ENCODE assay signal across 14 cellular contexts in genomic region chr17:27541326-27542023, GRCh38.
DNase-seq lines count a peak whose midpoint lies in the region; ATAC-seq and TF ChIP-seq lines count a peak whose summit lies in the region.
"Had no signal": no experiment of that assay in that cellular context is flagged by ENCODE, and none has a peak within 500 bp of the region (broad histone marks: within the 10 kb centered on the region; RNA-seq: fewer than 3 reads in every experiment).

No MANE protein-coding gene starts in this region.

- no peaks in the 10 kb centered on the region for H3K9me3 Mint-ChIP-seq in naive B cell
- H3K9me3 Mint-ChIP-seq: activated T-helper 17 cell treated with anti-CD3 and anti-CD28 coated beads, Interleukin-2, amount 50 U/mL, for 72 hours; neural progenitor cell had no signal

- no peaks in the 10 kb centered on the region for H3K36me3 Mint-ChIP-seq in naive B cell
- H3K36me3 Mint-ChIP-seq: neural progenitor cell had no signal

- no peaks in the 10 kb centered on the region for H3K36me3 ChIP-seq in right atrium auricular region
- H3K36me3 ChIP-seq in heart left ventricle = no peaks in the 10 kb centered on the region
- H3K36me3 ChIP-seq in brain microvascular endothelial cell (replicated peaks) = no peaks in the 10 kb centered on the region
- H3K36me3 ChIP-seq in uterus = no peaks in the 10 kb centered on the region
- no peaks in the 10 kb centered on the region for H3K36me3 ChIP-seq in HAP-1 (replicated peaks)
- H3K36me3 ChIP-seq: neural progenitor cell had no signal

- H3K4me3 ChIP-seq in right atrium auricular region = no peak overlapping the region
- no peak overlapping the region for H3K4me3 ChIP-seq in heart left ventricle
- no peak overlapping the region for H3K4me3 ChIP-seq in brain microvascular endothelial cell (ENCODE audit: low read depth, low read length)
- no peak overlapping the region for H3K4me3 ChIP-seq in uterus
- no peak overlapping the region for H3K4me3 ChIP-seq in HAP-1
- H3K4me3 ChIP-seq: neural progenitor cell, testis had no signal

- H3K9me3 ChIP-seq in right atrium auricular region (no peaks in the 10 kb centered on the region), heart left ventricle (no peaks in the 10 kb centered on the region), uterus (no peaks in the 10 kb centered on the region), HAP-1 (no peaks in the 10 kb centered on the region)
- H3K9me3 ChIP-seq: testis had no signal

- intact Hi-C loops in heart left ventricle (cut with DNase I) (no loop called here), uterus (cut with DNase I; ENCODE audit: low total_unique reads) (no loop called here)

- H3K4me3 Mint-ChIP-seq in naive B cell = peak overlapping the region in 4 of 8 donors; percentile 34 to 52 (median 51)
- H3K4me3 Mint-ChIP-seq: activated T-helper 17 cell treated with anti-CD3 and anti-CD28 coated beads, Interleukin-2, amount 50 U/mL, for 72 hours; neural progenitor cell had no signal

- WGBS in heart left ventricle, 4 donors = 91 to 96% (median 95%) methylated on average over 4 to 5 of the region's 5 CpGs

- H3K4me1 ChIP-seq in right atrium auricular region = peaks cover 0 to 27% of the 10 kb centered on the region in 2 donors
- peaks cover 0 to 68% (median 12%) of the 10 kb centered on the region in 12 donors for H3K4me1 ChIP-seq in heart left ventricle
- peaks cover 7 to 19% of the 10 kb centered on the region in 2 donors for H3K4me1 ChIP-seq in uterus
- H3K4me1 ChIP-seq in HAP-1 = no peaks in the 10 kb centered on the region

- DNase-seq in right atrium auricular region (ENCODE audit: low spot score) = no peak
- no peak for DNase-seq in heart left ventricle
- no peak for DNase-seq in brain microvascular endothelial cell
- DNase-seq in naive B cell = no peak
- DNase-seq in uterus = no peak
- DNase-seq in dedifferentiated amniotic fluid mesenchymal stem cell (ENCODE audit: extremely low spot score) = no peak
- no peak for DNase-seq in activated CD8-positive, alpha-beta memory T cell treated with anti-CD3 and anti-CD28 coated beads, Interleukin-2, amount 50 U/mL, for 48 hours
- DNase-seq in HAP-1 (ENCODE audit: low spot score in 2 of 2) = no peak
- DNase-seq: activated CD4-positive, CD25-positive, alpha-beta regulatory T cell treated with anti-CD3 and anti-CD28 coated beads, Interleukin-2, amount 50 U/mL, for 72 hours; DMS53; SW 1271; testis had no signal

- H3K4me1 Mint-ChIP-seq in naive B cell = peaks cover 51 to 62% (median 61%) of the 10 kb centered on the region in 3 donors

- in situ Hi-C loops in brain microvascular endothelial cell (cut with HindIII; ENCODE audit: low pct_ligation_motif_present, low sequenced_read_pairs) = loop anchor here (25.0 kb wide), 1 partner anchor 104 kb away; no protein-coding TSS in a partner anchor
- in situ Hi-C loops in HAP-1 (cut with MboI; ENCODE audit: low sequenced_read_pairs) = no loop called here

- H3K27me3 ChIP-seq in right atrium auricular region (no peaks in the 10 kb centered on the region), heart left ventricle (no peaks in the 10 kb centered on the region), brain microvascular endothelial cell (replicated peaks) (no peaks in the 10 kb centered on the region), uterus (no peaks in the 10 kb centered on the region), HAP-1 (ENCODE audit: low read depth) (no peaks in the 10 kb centered on the region)
- H3K27me3 ChIP-seq: neural progenitor cell, testis had no signal

- TF ChIP-seq POLR2A in heart left ventricle (IDR thresholded peaks at IDR 0.05) (no peak), uterus (IDR thresholded peaks at IDR 0.05) (no peak)

- TF ChIP-seq CTCF in right atrium auricular region (IDR thresholded peaks at IDR 0.05) (no peak), heart left ventricle (IDR thresholded peaks at IDR 0.05) (no peak), brain microvascular endothelial cell (IDR thresholded peaks at IDR 0.05; ENCODE audit: low read depth, low read length, missing control alignments) (no peak), uterus (IDR thresholded peaks at IDR 0.05) (no peak)

- no peak for ATAC-seq in heart left ventricle
- ATAC-seq in naive B cell (ENCODE audit: low read depth in 2 of 2) = no peak
- ATAC-seq: activated T-helper 17 cell treated with anti-CD3 and anti-CD28 coated beads, Interleukin-2, amount 50 U/mL, for 72 hours had no signal

- H3K27me3 Mint-ChIP-seq in naive B cell = peaks cover 0 to 5% (median 0%) of the 10 kb centered on the region in 3 donors
- H3K27me3 Mint-ChIP-seq: activated T-helper 17 cell treated with anti-CD3 and anti-CD28 coated beads, Interleukin-2, amount 50 U/mL, for 72 hours had no signal

- H3K27ac ChIP-seq in right atrium auricular region (peak overlapping the region; percentile 73 to 76), heart left ventricle (peak overlapping the region in 3 of 12 donors; percentile 32 to 81 (median 80)), brain microvascular endothelial cell (peak overlapping the region; percentile 92), uterus (peak overlapping the region; percentile 67 to 79)
- H3K27ac ChIP-seq: neural progenitor cell, testis had no signal

- peak overlapping the region in 4 of 6 donors; percentile 25 to 73 (median 44) for H3K27ac Mint-ChIP-seq in naive B cell
- H3K27ac Mint-ChIP-seq: activated T-helper 17 cell treated with anti-CD3 and anti-CD28 coated beads, Interleukin-2, amount 50 U/mL, for 72 hours; neural progenitor cell had no signal
